12 cellular contexts compared by ENCODE assay signal in genomic region chr11:9210224-9210921, GRCh38. TPM values are rescaled to one million over a fixed set of nuclear protein-coding genes. Genes with fewer than 3 reads are reported as not detected.
A peak's percentile ranks its signal among the peaks of the same experiment; 100 is the strongest.
DNase-seq lines count a peak whose midpoint lies in the region; ATAC-seq and TF ChIP-seq lines count a peak whose summit lies in the region.
"Had no signal": no experiment of that assay in that cellular context is flagged by ENCODE, and none has a peak within 500 bp of the region (broad histone marks: within the 10 kb centered on the region; RNA-seq: fewer than 3 reads in every experiment).

No MANE protein-coding gene starts in this region.

- CTCF ChIA-PET in Calu3 (lab: Charles Lee) = interaction anchor here (1.3 kb wide), 1 partner anchor 72 kb away, joined by 3 read pairs; no protein-coding TSS in a partner anchor
- CTCF ChIA-PET in HCT116 (lab: Charles Lee) = no interaction called here

- RAD21 ChIA-PET in HCT116 (lab: Charles Lee; ENCODE audit: low non-redundant PET in 1 of 2, low total read pairs in 2 of 2, uncharacterized antibody in 2 of 2, unreplicated experiment in 2 of 2) = no interaction called here

- H3K9ac ChIP-seq in HCT116 (ENCODE audit: low read length) = no peak overlapping the region

- TF ChIP-seq RAD21 in HCT116 (IDR thresholded peaks at IDR 0.05; ENCODE audit: low read depth) = no peak

- H2AFZ ChIP-seq in HCT116 (ENCODE audit: low read depth, low read length, poor library complexity, severe bottlenecking) = no peak overlapping the region

- H3K4me3 ChIP-seq in HCT116 (replicated peaks in 1 of 2; ENCODE audit: low read depth in 1 of 2, low read length in 2 of 2) = no peak overlapping the region
- H3K4me3 ChIP-seq: mucosa of descending colon had no signal

- H3K36me3 Mint-ChIP-seq in Calu3 (ENCODE audit: insufficient read depth, unreplicated experiment) (no peaks in the 10 kb centered on the region), mesothelial cell of epicardium (no peaks in the 10 kb centered on the region)
- H3K36me3 Mint-ChIP-seq in activated naive CD8-positive, alpha-beta T cell treated with anti-CD3 and anti-CD28 coated beads, Interleukin-2, amount 50 U/mL, for 24 hours (ENCODE audit: low read depth) = peaks cover 7% of the 10 kb centered on the region

- H3K27me3 Mint-ChIP-seq in Calu3 (ENCODE audit: unreplicated experiment) (no peaks in the 10 kb centered on the region), mesothelial cell of epicardium (ENCODE audit: low read depth) (no peaks in the 10 kb centered on the region)
- H3K27me3 Mint-ChIP-seq in activated naive CD8-positive, alpha-beta T cell treated with anti-CD3 and anti-CD28 coated beads, Interleukin-2, amount 50 U/mL, for 24 hours = no peaks in the 10 kb centered on the region
- H3K27me3 Mint-ChIP-seq: CD8-positive, alpha-beta memory T cell had no signal

- peaks cover 22 to 46% of the 10 kb centered on the region in 2 experiments for H3K4me1 ChIP-seq in HCT116 (ENCODE audit: control insufficient read depth in 1 of 2, insufficient read depth in 2 of 2, low read length in 2 of 2)

- no peaks in the 10 kb centered on the region for H3K9me2 ChIP-seq in HCT116 (ENCODE audit: insufficient read depth)

- H4K20me1 ChIP-seq in HCT116 (ENCODE audit: insufficient read depth) = peaks cover 5% of the 10 kb centered on the region; the same call in 1 of the 2 replicates

- H3K27ac ChIP-seq in HCT116 (ENCODE audit: low read depth, low read length) = no peak overlapping the region

- H3K27me3 ChIP-seq in HCT116 (ENCODE audit: insufficient read depth, low read length) = no peaks in the 10 kb centered on the region

- ATAC-seq in HCT116 (peak; percentile 57), GM19467 (IDR thresholded peaks at IDR 0.05; ENCODE audit: unreplicated experiment) (no peak), HG03378 (IDR thresholded peaks at IDR 0.05; ENCODE audit: unreplicated experiment) (no peak)
- no peak for ATAC-seq in activated naive CD8-positive, alpha-beta T cell treated with anti-CD3 and anti-CD28 coated beads, Interleukin-2, amount 50 U/mL, for 24 hours
- ATAC-seq: mucosa of descending colon had no signal

- peak; percentile 15 for DNase-seq in Calu3
- peak; percentile 7 for DNase-seq in HCT116 (ENCODE audit: low read depth, low spot score)
- no peak for DNase-seq in activated naive CD8-positive, alpha-beta T cell treated with anti-CD3 and anti-CD28 coated beads, Interleukin-2, amount 50 U/mL, for 24 hours
- DNase-seq in mesothelial cell of epicardium (ENCODE audit: low spot score in 2 of 2, unreplicated experiment in 2 of 2) = no peak
- no peak for DNase-seq in NCI-H446 (lab: John Stamatoyannopoulos, UW)
- DNase-seq: CD8-positive, alpha-beta memory T cell; mucosa of descending colon; NCI-H2171; retina; stimulated activated CD4-positive, alpha-beta T cell treated with anti-CD3 and anti-CD28 coated beads, Interleukin-4, amount 100 ng/mL, for 1 hour had no signal

- H3K4me2 ChIP-seq in HCT116 (ENCODE audit: low read length) = peak overlapping the region; percentile 31

- H3K9me3 Mint-ChIP-seq in Calu3 (ENCODE audit: low read depth, unreplicated experiment) = no peaks in the 10 kb centered on the region
- no peaks in the 10 kb centered on the region for H3K9me3 Mint-ChIP-seq in activated naive CD8-positive, alpha-beta T cell treated with anti-CD3 and anti-CD28 coated beads, Interleukin-2, amount 50 U/mL, for 24 hours
- no peaks in the 10 kb centered on the region for H3K9me3 Mint-ChIP-seq in mesothelial cell of epicardium
- H3K9me3 Mint-ChIP-seq: CD8-positive, alpha-beta memory T cell had no signal

- TF ChIP-seq CTCF in Calu3 (IDR thresholded peaks at IDR 0.05; ENCODE audit: unreplicated experiment) = no peak
- no peak for TF ChIP-seq CTCF in HCT116 (IDR thresholded peaks at IDR 0.05 in 2 of 3, conservative IDR thresholded peaks at IDR 0.05 in 1 of 3; ENCODE audit: borderline replicate concordance in 1 of 3, insufficient read depth in 1 of 3, low read depth in 2 of 3, low read length in 2 of 3)
- TF ChIP-seq CTCF in mesothelial cell of epicardium (IDR thresholded peaks at IDR 0.05; ENCODE audit: unreplicated experiment) = no peak

- TF ChIP-seq POLR2A in HCT116 (IDR thresholded peaks at IDR 0.05; ENCODE audit: borderline replicate concordance, extremely low read depth, insufficient read depth, insufficient read length) = no peak

- H3K79me2 ChIP-seq in HCT116 (ENCODE audit: insufficient read depth, low read length) = peaks cover 86% of the 10 kb centered on the region

- POLR2A ChIA-PET in HCT116 (lab: Charles Lee) = no interaction called here

- intact Hi-C loops in Calu3 (cut with micrococcal nuclease; ENCODE audit: unreplicated experiment) (no loop called here), HCT116 (cut with micrococcal nuclease) (no loop called here)

- H3K27ac Mint-ChIP-seq in Calu3 (ENCODE audit: unreplicated experiment) (no peak overlapping the region), mesothelial cell of epicardium (peak overlapping the region; percentile 89)
- peak overlapping the region; percentile 82 for H3K27ac Mint-ChIP-seq in activated naive CD8-positive, alpha-beta T cell treated with anti-CD3 and anti-CD28 coated beads, Interleukin-2, amount 50 U/mL, for 24 hours

- H3K36me3 ChIP-seq in HCT116 (ENCODE audit: control insufficient read depth in 1 of 2, insufficient read depth in 2 of 2, low read length in 2 of 2) = no peaks in the 10 kb centered on the region

- no peaks in the 10 kb centered on the region for H3K9me3 ChIP-seq in HCT116 (ENCODE audit: control insufficient read depth in 1 of 2, insufficient read depth in 1 of 2, low read depth in 1 of 2, low read length in 2 of 2)
- H3K9me3 ChIP-seq: mucosa of descending colon had no signal

- H3K4me1 Mint-ChIP-seq in Calu3 (ENCODE audit: low read depth, unreplicated experiment) (peaks cover 29% of the 10 kb centered on the region), mesothelial cell of epicardium (peaks cover 51% of the 10 kb centered on the region)
- H3K4me1 Mint-ChIP-seq in activated naive CD8-positive, alpha-beta T cell treated with anti-CD3 and anti-CD28 coated beads, Interleukin-2, amount 50 U/mL, for 24 hours = peaks cover 65% of the 10 kb centered on the region

- H3K4me3 Mint-ChIP-seq in Calu3 (ENCODE audit: low read depth, unreplicated experiment) = no peak overlapping the region
- H3K4me3 Mint-ChIP-seq in activated naive CD8-positive, alpha-beta T cell treated with anti-CD3 and anti-CD28 coated beads, Interleukin-2, amount 50 U/mL, for 24 hours = peak overlapping the region; percentile 16
- H3K4me3 Mint-ChIP-seq in mesothelial cell of epicardium = no peak overlapping the region
- H3K4me3 Mint-ChIP-seq: CD8-positive, alpha-beta memory T cell had no signal

- no TSS peak for BruUV-seq in Calu3 (replicated peaks; lab: Mats Ljungman, UMichigan)
- no TSS peak for BruUV-seq in HCT116 (replicated peaks; lab: Mats Ljungman, UMichigan)

TF ChIP-seq in HCT116, 20 proteins besides CTCF, POLR2A, EP300 and RAD21:
- TF ChIP-seq ATF3 (IDR thresholded peaks at IDR 0.05) (no peak), CEBPB (IDR thresholded peaks at IDR 0.05; ENCODE audit: low read depth) (peak; percentile 95), MAX (IDR thresholded peaks at IDR 0.05) (0 out of 2 replicates have a peak, but pooled peaks have one; percentile 14)

RNA-seq across cellular contexts. Expression of gene DENND5A, which starts 54.8 kb away (rescaled TPM):
- total RNA-seq in Calu3 (2022) (31.6 and 40.0 TPM in 2 replicates), HCT116 (2021; ENCODE audit: unreplicated experiment) (48.6 TPM), mesothelial cell of epicardium (84.9 to 89.6 TPM (median 85.5 TPM) in 3 replicates)
- 59.6 and 69.9 TPM in 2 replicates for polyA plus RNA-seq in HCT116 (2012)

Comparison
In these comparisons a context has a peak if more than half of its experiments do, and no peak if none do; other contexts are left out.
1. DNase-seq: peak in Calu3 (single experiment) and HCT116 (single experiment); none in activated naive CD8-positive, alpha-beta T cell treated with anti-CD3 and anti-CD28 coated beads, Interleukin-2, amount 50 U/mL, for 24 hours (single experiment), mesothelial cell of epicardium (0 of 2) and NCI-H446 (0 of 2).